ENCODE assay signal across 10 cellular contexts in genomic region chr2:42084231-42084671, GRCh38. TPM values are rescaled to one million over a fixed set of nuclear protein-coding genes. Genes with fewer than 3 reads are reported as not detected.
DNase-seq lines count a peak whose midpoint lies in the region; ATAC-seq, FAIRE-seq and TF ChIP-seq lines count a peak whose summit lies in the region.
"Had no signal": no experiment of that assay in that cellular context is flagged by ENCODE, and none has a peak within 500 bp of the region (broad histone marks: within the 10 kb centered on the region; RNA-seq: fewer than 3 reads in every experiment).

No MANE protein-coding gene starts in this region.

- CTCF ChIA-PET in PC-3 (lab: Charles Lee), result interaction anchor here (1.8 kb wide), 1 partner anchor 231 kb away, joined by 6 read pairs; no protein-coding TSS in a partner anchor
- CTCF ChIA-PET in CD8-positive, alpha-beta memory T cell (lab: Charles Lee), result interaction anchor here (0.7 to 10.3 kb wide), 4 partner anchors 12 to 237 kb away, joined by 3 to 185 read pairs (median 7); no protein-coding TSS in a partner anchor

- H3K27me3 Mint-ChIP-seq in CD8-positive, alpha-beta memory T cell, result peaks cover 8 to 16% of the 10 kb centered on the region in 2 donors

- peak; percentile 29 for DNase-seq in PC-3
- DNase-seq in fibroblast of mammary gland (ENCODE audit: low read depth), result peak; percentile 91
- DNase-seq in pancreas, result peak in 1 of 6 donors; percentile 21
- DNase-seq in NCI-H526 treated with DMSO at 0.1 percent for 48 hours (lab: John Stamatoyannopoulos, UW), result no peak
- no peak for DNase-seq in superior temporal gyrus (ENCODE audit: extremely low spot score)
- DNase-seq in CD8-positive, alpha-beta memory T cell, result no peak
- no peak for DNase-seq in OCI-M1 (lab: John Stamatoyannopoulos, UW)

- ATAC-seq in PC-3 (no peak), pancreas (peak in 3 of 4 donors; percentile 9 to 53 (median 44))
- ATAC-seq: HCT116 had no signal

- H3K4me3 ChIP-seq in BLaER1 (no peak overlapping the region), PC-3 (ENCODE audit: low read length) (no peak overlapping the region), fibroblast of mammary gland (ENCODE audit: control insufficient read depth, low read depth, low read length) (no peak overlapping the region), pancreas (no peak overlapping the region)
- H3K4me3 ChIP-seq in CD8-positive, alpha-beta memory T cell (ENCODE audit: low read length), result no peak overlapping the region
- H3K4me3 ChIP-seq: cardiac muscle cell had no signal

- H3K4me2 ChIP-seq in BLaER1, result peak overlapping the region; percentile 31; the same call in 1 of the 2 replicates
- no peak overlapping the region for H3K4me2 ChIP-seq in PC-3 (ENCODE audit: low read length)

- no peak overlapping the region for H2AFZ ChIP-seq in PC-3 (ENCODE audit: low read length)

- H4K20me1 ChIP-seq in BLaER1, result no peaks in the 10 kb centered on the region
- no peaks in the 10 kb centered on the region for H4K20me1 ChIP-seq in PC-3 (ENCODE audit: low read length)

- H3K9me2 ChIP-seq in PC-3 (replicated peaks; ENCODE audit: low read length), result no peaks in the 10 kb centered on the region

- H3K27ac ChIP-seq in BLaER1 (no peak overlapping the region), PC-3 (ENCODE audit: low read length) (no peak overlapping the region), pancreas (no peak overlapping the region)
- no peak overlapping the region for H3K27ac ChIP-seq in CD8-positive, alpha-beta memory T cell (ENCODE audit: low read depth, low read length)
- H3K27ac ChIP-seq: cardiac muscle cell had no signal

- H3K36me3 Mint-ChIP-seq in CD8-positive, alpha-beta memory T cell, result no peaks in the 10 kb centered on the region

- H3K4me1 ChIP-seq in BLaER1, result peaks cover 8% of the 10 kb centered on the region; the same call in 1 of the 2 replicates
- peaks cover 13% of the 10 kb centered on the region for H3K4me1 ChIP-seq in PC-3 (ENCODE audit: insufficient read depth, low read length)
- H3K4me1 ChIP-seq in pancreas, result no peaks in the 10 kb centered on the region
- no peaks in the 10 kb centered on the region for H3K4me1 ChIP-seq in CD8-positive, alpha-beta memory T cell (ENCODE audit: insufficient read depth, low read length)

- peak overlapping the region in 1 of 8 donors; percentile 18 for H3K27ac Mint-ChIP-seq in CD8-positive, alpha-beta memory T cell

- H3F3A ChIP-seq in PC-3 (ENCODE audit: low read length, unreplicated experiment), result no peaks in the 10 kb centered on the region

- no peak for TF ChIP-seq CTCF in PC-3 (conservative IDR thresholded peaks at IDR 0.05; ENCODE audit: low read depth, low read length)
- no peak for TF ChIP-seq CTCF in fibroblast of mammary gland (conservative IDR thresholded peaks at IDR 0.05; ENCODE audit: control insufficient read depth, insufficient read depth, low read depth, low read length)
- no peak for TF ChIP-seq CTCF in pancreas (IDR thresholded peaks at IDR 0.05)

- peaks cover 0 to 2% (median 0%) of the 10 kb centered on the region in 5 donors for H3K9me3 Mint-ChIP-seq in CD8-positive, alpha-beta memory T cell

- H3K9ac ChIP-seq in BLaER1 (no peak overlapping the region), PC-3 (ENCODE audit: low read length) (no peak overlapping the region)

- H3K4me1 Mint-ChIP-seq in CD8-positive, alpha-beta memory T cell, result peaks cover 15 to 19% (median 18%) of the 10 kb centered on the region in 3 donors

- 33 to 44% methylated on average over 6 of the region's 6 CpGs for WGBS in pancreas, 2 donors

- POLR2A ChIA-PET in PC-3 (lab: Charles Lee; ENCODE audit: unreplicated experiment), result no interaction called here
- POLR2A ChIA-PET in CD8-positive, alpha-beta memory T cell (lab: Charles Lee), result no interaction called here

- H3K9me3 ChIP-seq in BLaER1, result no peaks in the 10 kb centered on the region
- no peaks in the 10 kb centered on the region for H3K9me3 ChIP-seq in PC-3 (ENCODE audit: low read length)
- H3K9me3 ChIP-seq in pancreas, result no peaks in the 10 kb centered on the region
- no peaks in the 10 kb centered on the region for H3K9me3 ChIP-seq in CD8-positive, alpha-beta memory T cell (ENCODE audit: low read length)

- no peak for FAIRE-seq in pancreas (lab: Jason Lieb, UNC)

- H3K4me3 Mint-ChIP-seq in CD8-positive, alpha-beta memory T cell, result no peak overlapping the region

- no TSS peak for BruUV-seq in PC-3 (replicated peaks; lab: Mats Ljungman, UMichigan)

- intact Hi-C loops in PC-3 (cut with micrococcal nuclease) (no loop called here), pancreas (cut with DNase I) (loop anchor here in 1 of 3 donors (5.0 kb wide), 2 partner anchors 212 to 232 kb away; no protein-coding TSS in a partner anchor)

- no peaks in the 10 kb centered on the region for H3K79me2 ChIP-seq in PC-3 (ENCODE audit: low read length)

- H3K27me3 ChIP-seq in BLaER1 (no peaks in the 10 kb centered on the region), PC-3 (ENCODE audit: low read length) (no peaks in the 10 kb centered on the region), pancreas (no peaks in the 10 kb centered on the region)
- no peaks in the 10 kb centered on the region for H3K27me3 ChIP-seq in CD8-positive, alpha-beta memory T cell (ENCODE audit: insufficient read depth, low read length, poor library complexity, severe bottlenecking)
- H3K27me3 ChIP-seq: cardiac muscle cell had no signal

- H3K36me3 ChIP-seq in BLaER1, result no peaks in the 10 kb centered on the region
- no peaks in the 10 kb centered on the region for H3K36me3 ChIP-seq in PC-3 (ENCODE audit: low read depth, low read length)
- H3K36me3 ChIP-seq in pancreas, result no peaks in the 10 kb centered on the region
- H3K36me3 ChIP-seq in CD8-positive, alpha-beta memory T cell (ENCODE audit: insufficient read depth, low read length), result no peaks in the 10 kb centered on the region
- H3K36me3 ChIP-seq: cardiac muscle cell had no signal

RNA-seq across cellular contexts. Expression of gene PKDCC, which starts 36.4 kb away (rescaled TPM):
- total RNA-seq in PC-3 (2014; rRNA removed), result 1.9 and 2.1 TPM in 2 replicates
- 10 to 100 TPM in 4 of 6 donors, 1 to 10 TPM in 2; 8.1 to 34.0 (median 15.9) TPM for total RNA-seq in pancreas
- 10 to 100 TPM; 35.8 to 60.9 TPM for polyA plus RNA-seq in pancreas
- total RNA-seq in CD8-positive, alpha-beta memory T cell, result under 1 TPM in 1 of 2 experiments, not detected in 1; 0.28 TPM
- 0.78 TPM for polyA plus RNA-seq in CD8-positive, alpha-beta memory T cell

Comparison
In these comparisons a context has a peak if more than half of its experiments do, and no peak if none do; other contexts are left out.
1. DNase-seq: peak in PC-3 (single experiment) and fibroblast of mammary gland (single experiment); none in NCI-H526 treated with DMSO at 0.1 percent for 48 hours (single experiment), superior temporal gyrus (single experiment), CD8-positive, alpha-beta memory T cell (0 of 5) and OCI-M1 (single experiment).